In the genomic region with DNA sequence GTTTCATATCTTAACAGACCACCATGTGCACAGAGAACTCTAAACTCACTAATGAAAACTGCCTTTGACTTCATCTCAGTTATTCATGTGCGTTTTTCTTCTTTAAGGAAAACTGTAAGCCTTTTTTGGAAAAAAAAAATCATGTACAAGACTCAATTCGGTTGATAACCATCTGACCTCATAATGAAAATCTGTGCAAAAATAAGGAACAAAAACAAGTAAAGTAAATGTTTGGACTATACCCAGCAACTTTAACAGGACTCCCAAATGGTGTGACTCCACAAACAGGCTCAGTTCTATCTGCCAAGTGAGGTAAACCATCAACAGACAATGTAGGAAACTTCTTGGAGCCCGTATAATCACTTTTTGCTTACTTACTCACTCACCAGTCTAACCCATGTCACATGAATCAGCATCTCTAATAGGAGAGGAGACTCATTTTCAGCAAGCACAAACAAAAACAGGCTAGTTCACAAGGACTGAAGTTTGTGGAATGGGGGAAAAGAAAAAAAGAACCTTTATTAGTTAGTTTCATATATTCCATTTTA, we compare ENCODE assay signal across 15 cellular contexts. TPM values are rescaled to one million over a fixed set of nuclear protein-coding genes. Genes with fewer than 3 reads are reported as not detected.
DNase-seq lines count a peak whose midpoint lies in the region; ATAC-seq, FAIRE-seq and TF ChIP-seq lines count a peak whose summit lies in the region.
"Had no signal": no experiment of that assay in that cellular context is flagged by ENCODE, and none has a peak within 500 bp of the region (broad histone marks: within the 10 kb centered on the region; RNA-seq: fewer than 3 reads in every experiment).

No MANE protein-coding gene starts in this region.

- ATAC-seq in GM18502 (IDR thresholded peaks at IDR 0.05; ENCODE audit: poor library complexity, unreplicated experiment) (no peak), HG03442 (IDR thresholded peaks at IDR 0.05; ENCODE audit: unreplicated experiment) (no peak)

- POLR2A ChIA-PET in RWPE1 (lab: Yijun Ruan, JAX; ENCODE audit: low non-redundant PET) = no interaction called here

- H3K27ac Mint-ChIP-seq in osteocyte (ENCODE audit: unreplicated experiment) (peak overlapping the region; percentile 77), glutamatergic neuron (ENCODE audit: unreplicated experiment) (no peak overlapping the region)

- no peak overlapping the region for H3K4me3 Mint-ChIP-seq in osteocyte (ENCODE audit: unreplicated experiment)
- H3K4me3 Mint-ChIP-seq in glutamatergic neuron (ENCODE audit: unreplicated experiment) = no peak overlapping the region
- H3K4me3 Mint-ChIP-seq: CD14-positive monocyte had no signal

- H3K27me3 Mint-ChIP-seq in osteocyte (ENCODE audit: unreplicated experiment) = no peaks in the 10 kb centered on the region
- no peaks in the 10 kb centered on the region for H3K27me3 Mint-ChIP-seq in glutamatergic neuron (ENCODE audit: unreplicated experiment)

- DNase-seq in RWPE1 (ENCODE audit: low spot score) (no peak), epithelial cell of prostate (ENCODE audit: low read depth, low spot score) (peak; percentile 60), osteocyte (ENCODE audit: extremely low spot score, unreplicated experiment) (no peak), glutamatergic neuron (no peak)
- DNase-seq in effector CD4-positive, alpha-beta T cell = no peak
- DNase-seq: activated T-cell treated with anti-CD3 and anti-CD28 coated beads for 4 hours, mesendoderm, NCI-H1694 treated with DMSO at 0.1 percent for 48 hours, upper lobe of left lung had no signal

- CTCF ChIA-PET in RWPE1 (lab: Yijun Ruan, JAX) = no interaction called here

- H3K9me3 Mint-ChIP-seq in osteocyte (ENCODE audit: unreplicated experiment) = no peaks in the 10 kb centered on the region
- no peaks in the 10 kb centered on the region for H3K9me3 Mint-ChIP-seq in glutamatergic neuron (ENCODE audit: unreplicated experiment)

- H3K27ac ChIP-seq in RWPE1 (peak overlapping the region; percentile 73), epithelial cell of prostate (peak overlapping the region; percentile 96)
- H3K27ac ChIP-seq: cardiac muscle cell had no signal

- FAIRE-seq in G401.6 (lab: Jason Lieb, UNC) = peak; percentile 84

- H3K36me3 Mint-ChIP-seq in osteocyte (ENCODE audit: unreplicated experiment) (no peaks in the 10 kb centered on the region), glutamatergic neuron (ENCODE audit: unreplicated experiment) (no peaks in the 10 kb centered on the region)
- H3K36me3 Mint-ChIP-seq: CD14-positive monocyte had no signal

- TF ChIP-seq CTCF in RWPE1 (conservative IDR thresholded peaks at IDR 0.05; ENCODE audit: low read depth) = no peak
- TF ChIP-seq CTCF in osteocyte (IDR thresholded peaks at IDR 0.05) = no peak
- no peak for TF ChIP-seq CTCF in glutamatergic neuron (IDR thresholded peaks at IDR 0.05; ENCODE audit: partially characterized antibody, unreplicated experiment)

- H3K4me1 Mint-ChIP-seq in osteocyte (ENCODE audit: unreplicated experiment) = peaks cover 29% of the 10 kb centered on the region
- no peaks in the 10 kb centered on the region for H3K4me1 Mint-ChIP-seq in glutamatergic neuron (ENCODE audit: low read depth, unreplicated experiment)

RNA-seq across cellular contexts. Expression of gene APOO, which starts 9.3 kb away (rescaled TPM):
- total RNA-seq in osteocyte (35.4 and 47.4 TPM in 2 replicates), glutamatergic neuron (ENCODE audit: unreplicated experiment) (36.2 TPM)

RNA-seq across cellular contexts. Expression of gene CXorf58, which starts 9.3 kb away (rescaled TPM):
- total RNA-seq in osteocyte (not detected in 2 replicates), glutamatergic neuron (ENCODE audit: unreplicated experiment) (not detected)
- total RNA-seq: skeletal muscle tissue had no signal
